Comparison of ENCODE assay signal across 10 cellular contexts in genomic region chr10:30705625-30706149, GRCh38.
A peak's percentile ranks its signal among the peaks of the same experiment; 100 is the strongest.
DNase-seq lines count a peak whose midpoint lies in the region; ATAC-seq and TF ChIP-seq lines count a peak whose summit lies in the region.
"Had no signal": no experiment of that assay in that cellular context is flagged by ENCODE, and none has a peak within 500 bp of the region (broad histone marks: within the 10 kb centered on the region; RNA-seq: fewer than 3 reads in every experiment).

No MANE protein-coding gene starts in this region.

- H3K27me3 ChIP-seq in WERI-Rb-1 (ENCODE audit: insufficient read depth, low read depth, severe bottlenecking) = no peaks in the 10 kb centered on the region
- H3K27me3 ChIP-seq: breast epithelium had no signal

- no peaks in the 10 kb centered on the region for H3K36me3 ChIP-seq in WERI-Rb-1
- H3K36me3 ChIP-seq: breast epithelium had no signal

- peak overlapping the region; percentile 52 to 86 (median 78) for H3K4me3 Mint-ChIP-seq in immature natural killer cell

- H3K27me3 Mint-ChIP-seq in immature natural killer cell (ENCODE audit: low read depth in 3 of 3) = peaks cover 5 to 11% (median 5%) of the 10 kb centered on the region in 3 donors

- H3K27ac Mint-ChIP-seq in immature natural killer cell = peak overlapping the region; percentile 37 to 89 (median 84)

- H3K27ac ChIP-seq in WERI-Rb-1 = no peak overlapping the region
- H3K27ac ChIP-seq: breast epithelium had no signal

- DNase-seq in immature natural killer cell (no peak), nucleus accumbens (lab: John Stamatoyannopoulos, UW) (no peak), WERI-Rb-1 (no peak), middle frontal gyrus (ENCODE audit: extremely low spot score, low spot score) (no peak)
- no peak for DNase-seq in stimulated activated CD4-positive, alpha-beta T cell treated with anti-CD3 and anti-CD28 coated beads, Interleukin-1b, Interleukin-23, amount 100 ng/mL, for 48 hours
- DNase-seq: left ventricle myocardium superior had no signal

- TF ChIP-seq CTCF in WERI-Rb-1 (IDR thresholded peaks at IDR 0.05; ENCODE audit: low read depth, low read length) = no peak

- H3K36me3 Mint-ChIP-seq in immature natural killer cell = no peaks in the 10 kb centered on the region

- H3K9me3 ChIP-seq in WERI-Rb-1 (ENCODE audit: severe bottlenecking) = no peaks in the 10 kb centered on the region
- H3K9me3 ChIP-seq: breast epithelium had no signal

- H3K9me3 Mint-ChIP-seq in immature natural killer cell = no peaks in the 10 kb centered on the region

- H3K4me3 ChIP-seq in WERI-Rb-1 (ENCODE audit: low read depth, low read length) = no peak overlapping the region
- H3K4me3 ChIP-seq: breast epithelium had no signal

- H3K4me1 Mint-ChIP-seq in immature natural killer cell = peaks cover 36 to 43% of the 10 kb centered on the region in 2 donors

- peak; percentile 22 for ATAC-seq in GM18502 (IDR thresholded peaks at IDR 0.05; ENCODE audit: poor library complexity, unreplicated experiment)
- ATAC-seq in GM21529 (IDR thresholded peaks at IDR 0.05; ENCODE audit: unreplicated experiment) = peak; percentile 14
- peak; percentile 15 for ATAC-seq in HG03571 (IDR thresholded peaks at IDR 0.05; ENCODE audit: unreplicated experiment)
- ATAC-seq: left ventricle myocardium superior had no signal
